1 cellular context compared by ENCODE assay signal in genomic region chr6:110875548-110876169, GRCh38.
TF ChIP-seq lines count a peak whose summit lies in the region.

No MANE protein-coding gene starts in this region.

TF ChIP-seq in HepG2, 621 proteins besides CTCF, POLR2A, EP300 and RAD21 (continued from another document and continues in another):
- TF ChIP-seq SKIL (CRISPR knock-in tag; IDR thresholded peaks at IDR 0.05; ENCODE audit: borderline replicate concordance) (no peak), HCFC1 (IDR thresholded peaks at IDR 0.05; ENCODE audit: low read depth, low read length) (no peak), GABPB1 (CRISPR knock-in tag; IDR thresholded peaks at IDR 0.05) (peak; percentile 43; the same call in 1 of the 2 replicates), GATA4 (IDR thresholded peaks at IDR 0.05; ENCODE audit: borderline replicate concordance, low read depth) (no peak), ZNF329 (CRISPR knock-in tag; IDR thresholded peaks at IDR 0.05; ENCODE audit: low read depth) (0 out of 2 replicates have a peak, but pooled peaks have one; percentile 68), NCOA2 (CRISPR knock-in tag; IDR thresholded peaks at IDR 0.05) (0 out of 2 replicates have a peak, but pooled peaks have one; percentile 2), ZNF407 (CRISPR knock-in tag; IDR thresholded peaks at IDR 0.05; ENCODE audit: not compliant biosample characterization) (no peak), ZNF562 (CRISPR knock-in tag; IDR thresholded peaks at IDR 0.05; ENCODE audit: borderline replicate concordance) (no peak), MEIS1 (CRISPR knock-in tag; IDR thresholded peaks at IDR 0.05; ENCODE audit: borderline replicate concordance) (no peak), ZNF563 (CRISPR knock-in tag; IDR thresholded peaks at IDR 0.05) (no peak), TBX3 (IDR thresholded peaks at IDR 0.05; ENCODE audit: borderline replicate concordance) (no peak), ZNF17 (CRISPR knock-in tag; IDR thresholded peaks at IDR 0.05) (no peak), KLF6 (CRISPR knock-in tag; IDR thresholded peaks at IDR 0.05) (no peak), ZNF343 (CRISPR knock-in tag; IDR thresholded peaks at IDR 0.05) (no peak; the same call in 1 of the 2 replicates), PATZ1 (CRISPR knock-in tag; IDR thresholded peaks at IDR 0.05) (peak; percentile 49; the same call in 1 of the 2 replicates), ZNF800 (CRISPR knock-in tag; IDR thresholded peaks at IDR 0.05) (no peak), PBX2 (CRISPR knock-in tag; IDR thresholded peaks at IDR 0.05) (no peak), CREB1 (IDR thresholded peaks at IDR 0.05) (no peak), CREB1 (CRISPR knock-in tag; IDR thresholded peaks at IDR 0.05) (no peak), ZFP1 (CRISPR knock-in tag; IDR thresholded peaks at IDR 0.05) (no peak), ZNF605 (CRISPR knock-in tag; IDR thresholded peaks at IDR 0.05) (no peak), ZKSCAN8 (CRISPR knock-in tag; IDR thresholded peaks at IDR 0.05; ENCODE audit: borderline replicate concordance) (no peak), SALL2 (CRISPR knock-in tag; IDR thresholded peaks at IDR 0.05) (no peak), ZNF33B (CRISPR knock-in tag; IDR thresholded peaks at IDR 0.05) (no peak), ZFY (CRISPR knock-in tag; IDR thresholded peaks at IDR 0.05) (no peak; the same call in 1 of the 2 replicates), POLR2AphosphoS5 (IDR thresholded peaks at IDR 0.05; ENCODE audit: low read depth, low read length) (no peak), ZNF136 (CRISPR knock-in tag; IDR thresholded peaks at IDR 0.05; ENCODE audit: low read depth) (no peak), MXD3 (CRISPR knock-in tag; IDR thresholded peaks at IDR 0.05) (no peak), SP140L (CRISPR knock-in tag; IDR thresholded peaks at IDR 0.05; ENCODE audit: borderline replicate concordance) (no peak), ZNF430 (CRISPR knock-in tag; IDR thresholded peaks at IDR 0.05) (no peak), BCL3 (CRISPR knock-in tag; IDR thresholded peaks at IDR 0.05) (0 out of 2 replicates have a peak, but pooled peaks have one; percentile 35), ZNF3 (CRISPR knock-in tag; IDR thresholded peaks at IDR 0.05) (no peak), PLRG1 (conservative IDR thresholded peaks at IDR 0.05) (no peak), MZF1 (CRISPR knock-in tag; IDR thresholded peaks at IDR 0.05; ENCODE audit: borderline replicate concordance) (no peak), TCF12 (IDR thresholded peaks at IDR 0.05) (no peak), TCF12 (CRISPR knock-in tag; IDR thresholded peaks at IDR 0.05) (no peak; the same call in 1 of the 2 replicates), PLSCR1 (CRISPR knock-in tag; IDR thresholded peaks at IDR 0.05; ENCODE audit: borderline replicate concordance) (no peak), ZNF468 (CRISPR knock-in tag; IDR thresholded peaks at IDR 0.05) (no peak), ATF1 (CRISPR knock-in tag; IDR thresholded peaks at IDR 0.05) (no peak), REST (IDR thresholded peaks at IDR 0.05; ENCODE audit: borderline replicate concordance in 1 of 2, low read depth in 1 of 2, low read length in 2 of 2) (no peak)
